In the genomic region with DNA sequence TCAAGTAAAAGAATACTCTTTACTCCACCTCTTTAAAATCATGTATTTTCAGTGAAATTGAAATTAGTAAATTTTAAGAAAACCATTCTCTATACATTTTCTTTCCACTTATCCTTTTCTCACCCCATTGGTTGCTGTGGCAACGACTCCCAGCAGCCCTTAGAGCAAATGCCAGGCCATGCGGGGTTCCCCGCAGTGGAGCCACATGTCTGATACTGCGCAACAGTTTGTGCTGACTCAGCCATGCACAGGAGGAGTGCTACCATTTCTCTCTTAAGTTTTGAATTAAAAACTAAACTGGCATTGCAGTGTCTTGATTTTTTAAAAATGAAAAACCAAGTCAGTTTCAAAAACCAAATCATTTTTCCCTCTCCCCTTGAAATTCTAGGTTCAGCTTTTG, we compare ENCODE assay signal across 13 cellular contexts.
DNase-seq lines count a peak whose midpoint lies in the region; ATAC-seq and TF ChIP-seq lines count a peak whose summit lies in the region.
"Had no signal": no experiment of that assay in that cellular context is flagged by ENCODE, and none has a peak within 500 bp of the region (broad histone marks: within the 10 kb centered on the region; RNA-seq: fewer than 3 reads in every experiment).

No MANE protein-coding gene starts in this region.

- H3K4me3 Mint-ChIP-seq in stimulated activated naive B cell treated with anti-CD40 and anti-IgM and Interleukin-4, amounts not matched to agents 10 μg/mL and 1 μg/mL and 100 μg/mL, for 72 hours = no peak overlapping the region
- H3K4me3 Mint-ChIP-seq: activated naive CD4-positive, alpha-beta T cell treated with anti-CD3 and anti-CD28 coated beads, Interleukin-2, amount 10 ng/mL, durations not matched to agents 7 days and 5 days had no signal

- no peaks in the 10 kb centered on the region for H3K27me3 Mint-ChIP-seq in stimulated activated naive B cell treated with anti-CD40 and anti-IgM and Interleukin-4, amounts not matched to agents 10 μg/mL and 1 μg/mL and 100 μg/mL, for 72 hours
- H3K27me3 Mint-ChIP-seq: activated naive CD4-positive, alpha-beta T cell treated with anti-CD3 and anti-CD28 coated beads, Interleukin-2, amount 10 ng/mL, durations not matched to agents 7 days and 5 days had no signal

- H3K36me3 Mint-ChIP-seq in stimulated activated naive B cell treated with anti-CD40 and anti-IgM and Interleukin-4, amounts not matched to agents 10 μg/mL and 1 μg/mL and 100 μg/mL, for 72 hours = no peaks in the 10 kb centered on the region
- H3K36me3 Mint-ChIP-seq: activated naive CD4-positive, alpha-beta T cell treated with anti-CD3 and anti-CD28 coated beads, Interleukin-2, amount 10 ng/mL, durations not matched to agents 7 days and 5 days had no signal

- no peak for TF ChIP-seq CTCF in astrocyte of the spinal cord (IDR thresholded peaks at IDR 0.05; ENCODE audit: low read depth, low read length)

- H3K4me3 ChIP-seq in astrocyte of the spinal cord (ENCODE audit: low read depth, low read length) = no peak overlapping the region
- H3K4me3 ChIP-seq: BLaER1 treated with 17β-estradiol and CSF1 and Interleukin-3, amounts not matched to agents 10 nM and 100 nM; dorsolateral prefrontal cortex had no signal

- DNase-seq in stimulated activated CD4-positive, alpha-beta T cell treated with anti-CD3 and anti-CD28 coated beads, Interleukin-1b, Interleukin-23, amount 100 ng/mL, for 48 hours = peak; percentile 8
- no peak for DNase-seq in stimulated activated CD4-positive, alpha-beta T cell treated with anti-CD3 and anti-CD28 coated beads, Interleukin-4, amount 100 ng/mL, for 24 hours
- DNase-seq in astrocyte of the spinal cord (ENCODE audit: low read depth, low spot score) = peak; percentile 69
- peak; percentile 29 for DNase-seq in iPS-NIHi11 (ENCODE audit: low spot score)
- DNase-seq in SKM-1 (lab: John Stamatoyannopoulos, UW; ENCODE audit: unreplicated experiment) = no peak
- DNase-seq in midbrain (lab: John Stamatoyannopoulos, UW) = no peak
- DNase-seq in stimulated activated naive B cell treated with anti-CD40 and anti-IgM and Interleukin-4, amounts not matched to agents 10 μg/mL and 1 μg/mL and 100 μg/mL, for 72 hours = no peak
- DNase-seq: activated naive CD4-positive, alpha-beta T cell treated with anti-CD3 and anti-CD28 coated beads, Interleukin-2, amount 10 ng/mL, durations not matched to agents 7 days and 5 days; KG1; stimulated activated naive CD4-positive, alpha-beta T cell had no signal

- H3K4me1 Mint-ChIP-seq in stimulated activated naive B cell treated with anti-CD40 and anti-IgM and Interleukin-4, amounts not matched to agents 10 μg/mL and 1 μg/mL and 100 μg/mL, for 72 hours = no peaks in the 10 kb centered on the region
- H3K4me1 Mint-ChIP-seq: activated naive CD4-positive, alpha-beta T cell treated with anti-CD3 and anti-CD28 coated beads, Interleukin-2, amount 10 ng/mL, durations not matched to agents 7 days and 5 days had no signal

- no peaks in the 10 kb centered on the region for H3K9me3 Mint-ChIP-seq in stimulated activated naive B cell treated with anti-CD40 and anti-IgM and Interleukin-4, amounts not matched to agents 10 μg/mL and 1 μg/mL and 100 μg/mL, for 72 hours
- H3K9me3 Mint-ChIP-seq: activated naive CD4-positive, alpha-beta T cell treated with anti-CD3 and anti-CD28 coated beads, Interleukin-2, amount 10 ng/mL, durations not matched to agents 7 days and 5 days had no signal

- no peak overlapping the region for H3K27ac Mint-ChIP-seq in stimulated activated naive B cell treated with anti-CD40 and anti-IgM and Interleukin-4, amounts not matched to agents 10 μg/mL and 1 μg/mL and 100 μg/mL, for 72 hours
- H3K27ac Mint-ChIP-seq: activated naive CD4-positive, alpha-beta T cell treated with anti-CD3 and anti-CD28 coated beads, Interleukin-2, amount 10 ng/mL, durations not matched to agents 7 days and 5 days had no signal

- ATAC-seq in HG03342 (IDR thresholded peaks at IDR 0.05; ENCODE audit: unreplicated experiment) = no peak
- ATAC-seq in stimulated activated naive B cell treated with anti-CD40 and anti-IgM and Interleukin-4, amounts not matched to agents 10 μg/mL and 1 μg/mL and 100 μg/mL, for 72 hours (replicated peaks) = no peak

- in situ Hi-C loops in astrocyte of the spinal cord (cut with HindIII; ENCODE audit: low sequenced_read_pairs) = no loop called here

Comparison
In these comparisons a context has a peak if more than half of its experiments do, and no peak if none do; other contexts are left out.
1. DNase-seq: peak in stimulated activated CD4-positive, alpha-beta T cell treated with anti-CD3 and anti-CD28 coated beads, Interleukin-1b, Interleukin-23, amount 100 ng/mL, for 48 hours (single experiment), astrocyte of the spinal cord (single experiment) and iPS-NIHi11 (single experiment); none in stimulated activated CD4-positive, alpha-beta T cell treated with anti-CD3 and anti-CD28 coated beads, Interleukin-4, amount 100 ng/mL, for 24 hours (single experiment), SKM-1 (single experiment), midbrain (single experiment) and stimulated activated naive B cell treated with anti-CD40 and anti-IgM and Interleukin-4, amounts not matched to agents 10 μg/mL and 1 μg/mL and 100 μg/mL, for 72 hours (single experiment).